ENCODE assay signal across 27 cellular contexts in the genomic region with DNA sequence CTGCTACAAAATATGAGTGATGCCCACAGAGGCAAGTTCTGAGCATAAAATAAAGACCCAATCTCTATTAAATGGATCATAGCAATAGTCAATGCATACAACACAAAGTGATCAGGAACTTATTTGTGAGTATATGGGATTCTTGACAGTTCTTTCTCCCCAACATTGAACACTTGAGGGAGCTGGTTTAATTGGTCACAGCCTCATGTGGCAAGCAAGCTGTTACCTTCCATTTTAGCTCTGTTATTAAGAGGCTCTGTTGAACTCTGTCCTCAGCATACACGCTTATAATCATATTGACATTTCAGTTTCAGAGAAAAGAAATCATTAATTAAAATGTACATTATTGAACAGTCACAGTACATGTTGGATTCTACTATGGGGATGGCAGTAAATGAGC. TPM values are rescaled to one million over a fixed set of nuclear protein-coding genes. Genes with fewer than 3 reads are reported as not detected.
"Had no signal": no experiment of that assay in that cellular context is flagged by ENCODE, and none has a peak within 500 bp of the region (broad histone marks: within the 10 kb centered on the region; RNA-seq: fewer than 3 reads in every experiment).

No MANE protein-coding gene starts in this region.

- H3K27ac ChIP-seq: cardiac muscle cell, gastrocnemius medialis, neutrophil, ovary, prostate gland, right atrium auricular region, tibial artery had no signal

- H3K9me3 ChIP-seq: gastrocnemius medialis, neutrophil, ovary, prostate gland had no signal

- H3K36me3 ChIP-seq: cardiac muscle cell, gastrocnemius medialis, neutrophil, ovary, prostate gland, right atrium auricular region, tibial artery had no signal

- ATAC-seq: activated CD4-positive, alpha-beta T cell treated with anti-CD3 and anti-CD28 coated beads for 36 hours; gastrocnemius medialis; left cardiac atrium; stimulated activated naive CD8-positive, alpha-beta T cell treated with anti-CD3 and anti-CD28 coated beads, Interleukin-15, Interleukin-2, amounts not matched to agents 100 U/mL and 50 U/mL, for 24 hours had no signal

- H3K27me3 ChIP-seq: cardiac muscle cell, gastrocnemius medialis, ovary, right atrium auricular region, tibial artery had no signal

- H3K4me3 ChIP-seq: cardiac muscle cell, gastrocnemius medialis, ovary, prostate gland, right atrium auricular region, tibial artery had no signal

- DNase-seq: activated B cell treated with CpG ODN at 0.5 μM for 24 hours; activated CD4-positive, alpha-beta T cell treated with anti-CD3 and anti-CD28 coated beads for 36 hours; activated CD4-positive, alpha-beta T cell treated with anti-CD3 and anti-CD28 coated beads, Interleukin-2, amount 50 U/mL, for 48 hours; activated CD8-positive, alpha-beta memory T cell treated with anti-CD3 and anti-CD28 coated beads, Interleukin-2, amount 50 U/mL, for 48 hours; activated effector memory CD4-positive, alpha-beta T cell treated with Interleukin-2 at 50 U/mL for 16 hours; activated naive CD4-positive, alpha-beta T cell treated with anti-CD3 and anti-CD28 coated beads, Interleukin-2, amount 10 ng/mL, durations not matched to agents 7 days and 5 days; activated T-cell treated with anti-CD3 and anti-CD28 coated beads, Interleukin-2, amount 50 U/mL, for 48 hours; amygdala; cortex of kidney; gastrocnemius medialis; head of caudate nucleus; hypothalamus; islet precursor cell; left cardiac atrium; ovary; stimulated activated CD4-positive, alpha-beta T cell treated with anti-CD3 and anti-CD28 coated beads, Interleukin-12 subunit alpha, Interleukin-12 subunit beta, amount 100 ng/mL, for 4 hours; stimulated activated CD4-positive, alpha-beta T cell treated with anti-CD3 and anti-CD28 coated beads, Interleukin-4, amount 100 ng/mL, for 4 hours; stimulated activated naive CD8-positive, alpha-beta T cell treated with anti-CD3 and anti-CD28 coated beads, Interleukin-15, Interleukin-2, amounts not matched to agents 100 U/mL and 50 U/mL, for 24 hours; T1000; tibial artery had no signal

RNA-seq across cellular contexts. Expression of gene PAX3, which starts 37.6 kb away (rescaled TPM):
- total RNA-seq: activated B cell treated with CpG ODN at 0.5 μM for 24 hours; activated CD4-positive, alpha-beta T cell treated with anti-CD3 and anti-CD28 coated beads for 36 hours; activated CD8-positive, alpha-beta memory T cell treated with anti-CD3 and anti-CD28 coated beads for 36 hours; liver; ovary; prostate gland; ureter had no signal
